Comparison of ENCODE assay signal across 6 cellular contexts in genomic region chr3:28824316-28824715, GRCh38.
"Had no signal": no experiment of that assay in that cellular context is flagged by ENCODE, and none has a peak within 500 bp of the region (broad histone marks: within the 10 kb centered on the region; RNA-seq: fewer than 3 reads in every experiment).

No MANE protein-coding gene starts in this region.

- H3K4me3 ChIP-seq: K562 had no signal

- H3K27ac ChIP-seq: HL-60 had no signal

- ATAC-seq: HepG2, K562 had no signal

- DNase-seq: IMR-90, KBM-7, KG1 had no signal
